Comparison of ENCODE assay signal across 15 cellular contexts in genomic region chr16:79369796-79370195, GRCh38.
"Had no signal": no experiment of that assay in that cellular context is flagged by ENCODE, and none has a peak within 500 bp of the region (broad histone marks: within the 10 kb centered on the region; RNA-seq: fewer than 3 reads in every experiment).

No MANE protein-coding gene starts in this region.

- H3K36me3 Mint-ChIP-seq: memory B cell had no signal

- DNase-seq: activated CD8-positive, alpha-beta memory T cell treated with anti-CD3 and anti-CD28 coated beads, Interleukin-2, amount 10 ng/mL, durations not matched to agents 7 days and 5 days; activated T-cell treated with anti-CD3 and anti-CD28 coated beads, Interleukin-2, amount 50 U/mL, for 72 hours; cortex of kidney; effector memory CD4-positive, alpha-beta T cell; erythroblast; hypothalamus; nephron progenitor cell; stimulated activated CD4-positive, alpha-beta T cell treated with anti-CD3 and anti-CD28 coated beads, Interleukin-12 subunit alpha, Interleukin-12 subunit beta, amount 100 ng/mL, for 4 hours; stimulated activated CD4-positive, alpha-beta T cell treated with anti-CD3 and anti-CD28 coated beads, Interleukin-2, amount 100 ng/mL, for 48 hours; stimulated activated naive CD8-positive, alpha-beta T cell treated with anti-CD3 and anti-CD28 coated beads, Interleukin-15, Interleukin-2, amounts not matched to agents 100 U/mL and 50 U/mL, for 24 hours; T-helper 17 cell; testis; upper lobe of right lung had no signal

- ATAC-seq: activated CD8-positive, alpha-beta memory T cell treated with anti-CD3 and anti-CD28 coated beads, Interleukin-2, amount 10 ng/mL, durations not matched to agents 7 days and 5 days; activated T-cell treated with anti-CD3 and anti-CD28 coated beads, Interleukin-2, amount 50 U/mL, for 72 hours; sciatic nerve; stimulated activated naive CD8-positive, alpha-beta T cell treated with anti-CD3 and anti-CD28 coated beads, Interleukin-15, Interleukin-2, amounts not matched to agents 100 U/mL and 50 U/mL, for 24 hours; upper lobe of right lung had no signal

- H3K4me3 Mint-ChIP-seq: activated CD8-positive, alpha-beta memory T cell treated with anti-CD3 and anti-CD28 coated beads, Interleukin-2, amount 10 ng/mL, durations not matched to agents 7 days and 5 days; activated T-cell treated with anti-CD3 and anti-CD28 coated beads, Interleukin-2, amount 50 U/mL, for 72 hours; memory B cell; nephron progenitor cell had no signal

- H3K27ac Mint-ChIP-seq: activated CD8-positive, alpha-beta memory T cell treated with anti-CD3 and anti-CD28 coated beads, Interleukin-2, amount 10 ng/mL, durations not matched to agents 7 days and 5 days; activated T-cell treated with anti-CD3 and anti-CD28 coated beads, Interleukin-2, amount 50 U/mL, for 72 hours; memory B cell; nephron progenitor cell; T-helper 17 cell had no signal

- H3K27me3 Mint-ChIP-seq: activated CD8-positive, alpha-beta memory T cell treated with anti-CD3 and anti-CD28 coated beads, Interleukin-2, amount 10 ng/mL, durations not matched to agents 7 days and 5 days; T-helper 17 cell had no signal

- H3K4me1 Mint-ChIP-seq: memory B cell, nephron progenitor cell had no signal
